Comparison of ENCODE assay signal across 14 cellular contexts in genomic region chr1:183277821-183278735, GRCh38.
DNase-seq lines count a peak whose midpoint lies in the region; TF ChIP-seq lines count a peak whose summit lies in the region.
"Had no signal": no experiment of that assay in that cellular context is flagged by ENCODE, and none has a peak within 500 bp of the region (broad histone marks: within the 10 kb centered on the region; RNA-seq: fewer than 3 reads in every experiment).

No MANE protein-coding gene starts in this region.

- CTCF ChIA-PET in Caco-2 (lab: Charles Lee): interaction anchor here (1.2 to 1.4 kb wide), 2 partner anchors 9 to 40 kb away, joined by 3 read pairs; no protein-coding TSS in a partner anchor

- no peaks in the 10 kb centered on the region for H3K27me3 Mint-ChIP-seq in Caco-2 (ENCODE audit: insufficient read depth, unreplicated experiment)

- H4K8ac ChIP-seq in trophoblast cell (ENCODE audit: low read depth, low read length): peak overlapping the region; percentile 83

- TF ChIP-seq POLR2A in NB4 (IDR thresholded peaks at IDR 0.05; ENCODE audit: extremely low read depth, insufficient read length): no peak

- intact Hi-C loops in Caco-2 (cut with micrococcal nuclease; ENCODE audit: unreplicated experiment): loop anchor here (2.0 kb wide), 3 partner anchors 41 to 309 kb away; no protein-coding TSS in a partner anchor

- peaks cover 5% of the 10 kb centered on the region for H3K79me2 ChIP-seq in trophoblast cell (ENCODE audit: control insufficient read depth, insufficient read depth, low read length, poor library complexity)

- no peaks in the 10 kb centered on the region for H3K9me3 Mint-ChIP-seq in Caco-2 (ENCODE audit: unreplicated experiment)
- H3K9me3 Mint-ChIP-seq: activated naive CD8-positive, alpha-beta T cell treated with anti-CD3 and anti-CD28 coated beads, Interleukin-2, amount 50 U/mL, for 24 hours; CD8-positive, alpha-beta memory T cell; T-helper 1 cell treated with Interleukin-12 subunit alpha and Interleukin-12 subunit beta and Interleukin-4 antibody, amounts not matched to agents 30 μg/mL and 1 μg/mL, for 36 hours had no signal

- peak overlapping the region; percentile 69 for H2AK5ac ChIP-seq in trophoblast cell (ENCODE audit: low read length)

- peak overlapping the region; percentile 100 for H3K27ac ChIP-seq in epithelial cell of prostate
- H3K27ac ChIP-seq in trophoblast cell (ENCODE audit: low read depth, low read length): peak overlapping the region; percentile 98
- H3K27ac ChIP-seq: pancreas had no signal

- H3K4me3 ChIP-seq in Caco-2 (ENCODE audit: low read depth, low read length) (no peak overlapping the region), NB4 (ENCODE audit: low read depth, low read length) (no peak overlapping the region), trophoblast cell (ENCODE audit: low read depth, low read length) (no peak overlapping the region)
- H3K4me3 ChIP-seq: pancreas, tibial artery had no signal

- peak overlapping the region; percentile 21 for H3K9ac ChIP-seq in trophoblast cell (ENCODE audit: low read length)

- H2BK120ac ChIP-seq in trophoblast cell (ENCODE audit: insufficient read depth, low read length, poor library complexity): peak overlapping the region; percentile 98

- peak overlapping the region; percentile 90 for H2BK12ac ChIP-seq in trophoblast cell (ENCODE audit: low read length)

- DNase-seq in Caco-2: no peak
- DNase-seq in NB4 (ENCODE audit: low read depth): peak; percentile 79
- peak; percentile 39 for DNase-seq in epithelial cell of prostate (ENCODE audit: low read depth, low spot score)
- peak in 1 of 2 donors; percentile 24 for DNase-seq in trophoblast cell
- DNase-seq in inferior parietal cortex (ENCODE audit: extremely low spot score): no peak
- DNase-seq in T1000 (lab: John Stamatoyannopoulos, UW): no peak
- DNase-seq in stimulated activated CD4-positive, alpha-beta T cell treated with anti-CD3 and anti-CD28 coated beads, Interleukin-1b, Interleukin-23, amount 100 ng/mL, for 48 hours: no peak
- no peak for DNase-seq in dermis blood vessel endothelial cell
- DNase-seq: activated naive CD8-positive, alpha-beta T cell treated with anti-CD3 and anti-CD28 coated beads, Interleukin-2, amount 50 U/mL, for 24 hours; CD8-positive, alpha-beta memory T cell; NCI-H1105 treated with DMSO at 0.1 percent for 48 hours; pancreas; tibial artery had no signal

- TF ChIP-seq CTCF in Caco-2 (IDR thresholded peaks at IDR 0.05; ENCODE audit: insufficient read depth in 1 of 2, low read depth in 1 of 2, low read length in 1 of 2, severe bottlenecking in 1 of 2, unreplicated experiment in 1 of 2) (no peak), NB4 (IDR thresholded peaks at IDR 0.05; ENCODE audit: low read depth, low read length) (no peak)

- H2AFZ ChIP-seq in trophoblast cell (ENCODE audit: insufficient read depth, low read length, poor library complexity): peak overlapping the region; percentile 52

- no peak overlapping the region for H4K12ac ChIP-seq in trophoblast cell (ENCODE audit: low read depth, low read length)

- no peaks in the 10 kb centered on the region for H3K9me3 ChIP-seq in Caco-2
- H3K9me3 ChIP-seq in trophoblast cell (ENCODE audit: insufficient read depth, low read depth, low read length): no peaks in the 10 kb centered on the region
- H3K9me3 ChIP-seq: pancreas, tibial artery had no signal

- POLR2A ChIA-PET in Caco-2 (lab: Charles Lee): no interaction called here

- peaks cover 45% of the 10 kb centered on the region for H3K4me1 Mint-ChIP-seq in Caco-2 (ENCODE audit: low read depth, unreplicated experiment)
- H3K4me1 Mint-ChIP-seq: activated naive CD8-positive, alpha-beta T cell treated with anti-CD3 and anti-CD28 coated beads, Interleukin-2, amount 50 U/mL, for 24 hours; CD8-positive, alpha-beta memory T cell had no signal

- no peak overlapping the region for H3K23ac ChIP-seq in trophoblast cell (ENCODE audit: low read length)

- peak overlapping the region; percentile 99 for H4K91ac ChIP-seq in trophoblast cell (ENCODE audit: low read depth, low read length)

- WGBS in trophoblast cell (ENCODE audit: extremely low coverage, insufficient coverage, insufficient read length): 100% methylated on average over 2 of the region's 7 CpGs

- H3K4me1 ChIP-seq in Caco-2 (peaks cover 72% of the 10 kb centered on the region), trophoblast cell (ENCODE audit: control insufficient read depth in 1 of 2, insufficient read depth in 2 of 2, low read length in 2 of 2) (peaks cover 38 to 48% of the 10 kb centered on the region in 2 experiments)

- H3K27ac Mint-ChIP-seq in Caco-2 (ENCODE audit: unreplicated experiment): peak overlapping the region; percentile 16
- H3K27ac Mint-ChIP-seq: activated naive CD8-positive, alpha-beta T cell treated with anti-CD3 and anti-CD28 coated beads, Interleukin-2, amount 50 U/mL, for 24 hours had no signal

- H3K27me3 ChIP-seq in Caco-2 (replicated peaks; ENCODE audit: control insufficient read depth, insufficient read depth, low read length) (no peaks in the 10 kb centered on the region), trophoblast cell (ENCODE audit: insufficient read depth, low read length) (no peaks in the 10 kb centered on the region)
- H3K27me3 ChIP-seq: pancreas, tibial artery had no signal

- no TSS peak for BruUV-seq in Caco-2 (replicated peaks; lab: Mats Ljungman, UMichigan)

- H3K4me3 Mint-ChIP-seq in Caco-2 (ENCODE audit: unreplicated experiment): no peak overlapping the region
- H3K4me3 Mint-ChIP-seq: activated naive CD8-positive, alpha-beta T cell treated with anti-CD3 and anti-CD28 coated beads, Interleukin-2, amount 50 U/mL, for 24 hours; CD8-positive, alpha-beta memory T cell; T-helper 1 cell treated with Interleukin-12 subunit alpha and Interleukin-12 subunit beta and Interleukin-4 antibody, amounts not matched to agents 30 μg/mL and 1 μg/mL, for 36 hours had no signal

- H3K79me1 ChIP-seq in trophoblast cell (ENCODE audit: low read length): peaks cover 58% of the 10 kb centered on the region

- H3K4ac ChIP-seq in trophoblast cell (ENCODE audit: low read depth, low read length): peak overlapping the region; percentile 82

- peak overlapping the region; percentile 75 for H3K18ac ChIP-seq in trophoblast cell (ENCODE audit: low read length)

- H3K36me3 Mint-ChIP-seq in Caco-2 (ENCODE audit: insufficient read depth, unreplicated experiment): peaks cover 6% of the 10 kb centered on the region
- H3K36me3 Mint-ChIP-seq: CD8-positive, alpha-beta memory T cell had no signal

- peaks cover 1% of the 10 kb centered on the region; the same call in 1 of the 2 replicates for H3K36me3 ChIP-seq in Caco-2 (ENCODE audit: control insufficient read depth, insufficient read depth, low read length)
- no peaks in the 10 kb centered on the region for H3K36me3 ChIP-seq in trophoblast cell (ENCODE audit: control insufficient read depth in 1 of 2, insufficient read depth in 2 of 2, low read length in 2 of 2)
- H3K36me3 ChIP-seq: pancreas, tibial artery had no signal

- H3K14ac ChIP-seq in trophoblast cell (ENCODE audit: low read length): peak overlapping the region; percentile 95

- H2BK5ac ChIP-seq in trophoblast cell (ENCODE audit: low read depth, low read length, poor library complexity): peak overlapping the region; percentile 97

- H3K4me2 ChIP-seq in trophoblast cell (ENCODE audit: low read length): no peak overlapping the region

Comparison
In these comparisons a context has a peak if more than half of its experiments do, and no peak if none do; other contexts are left out.
1. DNase-seq: peak in NB4 (single experiment) and epithelial cell of prostate (single experiment); none in Caco-2 (0 of 2), inferior parietal cortex (single experiment), T1000 (single experiment), stimulated activated CD4-positive, alpha-beta T cell treated with anti-CD3 and anti-CD28 coated beads, Interleukin-1b, Interleukin-23, amount 100 ng/mL, for 48 hours (single experiment) and dermis blood vessel endothelial cell (single experiment).